In genomic region chr11:62120001-62120400, GRCh38 we compare ENCODE assay signal across 15 cellular contexts. TPM values are rescaled to one million over a fixed set of nuclear protein-coding genes. Genes with fewer than 3 reads are reported as not detected.
DNase-seq lines count a peak whose midpoint lies in the region; ATAC-seq, FAIRE-seq and TF ChIP-seq lines count a peak whose summit lies in the region.
"Had no signal": no experiment of that assay in that cellular context is flagged by ENCODE, and none has a peak within 500 bp of the region (broad histone marks: within the 10 kb centered on the region; RNA-seq: fewer than 3 reads in every experiment).

No MANE protein-coding gene starts in this region.

- H3K36me3 ChIP-seq in HepG2 (replicated peaks in 1 of 2; ENCODE audit: control insufficient read depth in 1 of 2, insufficient read depth in 2 of 2, low read length in 2 of 2) (no peaks in the 10 kb centered on the region), right lobe of liver (no peaks in the 10 kb centered on the region)
- H3K36me3 ChIP-seq: BLaER1 treated with 17β-estradiol and CSF1 and Interleukin-3, amounts not matched to agents 10 nM and 100 nM; HAP-1 had no signal

- no peak overlapping the region for H3K9ac ChIP-seq in HepG2 (ENCODE audit: insufficient read depth, low read depth, low read length)
- H3K9ac ChIP-seq: BLaER1 treated with 17β-estradiol and CSF1 and Interleukin-3, amounts not matched to agents 10 nM and 100 nM; GM23248 had no signal

- H3K9me3 Mint-ChIP-seq in nephron = no peaks in the 10 kb centered on the region

- in situ Hi-C loops in HepG2 (cut with HindIII; ENCODE audit: extremely low pct_ligation_motif_present, low pct_unique_long_range_greater_than_20kb) = no loop called here

- no peak for ATAC-seq in HepG2
- no peak for ATAC-seq in right lobe of liver
- ATAC-seq: CD8-positive, alpha-beta T cell had no signal

- TF ChIP-seq EP300 in HepG2 (IDR thresholded peaks at IDR 0.05; ENCODE audit: low read depth in 2 of 2, low read length in 2 of 2) (no peak), HepG2 (CRISPR knock-in tag; IDR thresholded peaks at IDR 0.05; ENCODE audit: borderline replicate concordance) (no peak)

- POLR2A ChIA-PET in HepG2 (lab: Yijun Ruan, JAX) = no interaction called here

- DNase-seq in activated effector memory CD4-positive, alpha-beta T cell treated with anti-CD3 and anti-CD28 coated beads, Interleukin-2, amount 50 U/mL, for 16 hours = peak; percentile 22
- no peak for DNase-seq in activated effector memory CD4-positive, alpha-beta T cell treated with Interleukin-2 at 50 U/mL for 16 hours
- DNase-seq in HepG2 (ENCODE audit: low spot score) = no peak
- no peak for DNase-seq in right lobe of liver
- DNase-seq in HPDE6-E6E7 (ENCODE audit: extremely low spot score) = no peak
- DNase-seq in NCI-H187 treated with DMSO at 0.1 percent for 48 hours (lab: John Stamatoyannopoulos, UW) = no peak
- DNase-seq: Calu3; CD8-positive, alpha-beta T cell; GM23248 had no signal

- H3K27ac Mint-ChIP-seq in nephron = peak overlapping the region in 2 of 3 experiments; percentile 91 to 92
- H3K27ac Mint-ChIP-seq: B cell; CD8-positive, alpha-beta T cell had no signal

- WGBS in HepG2 (ENCODE audit: low lambda C conversion rate) = 34% methylated on average over 4 of the region's 4 CpGs
- 60% methylated on average over 4 of the region's 4 CpGs for WGBS in right lobe of liver (ENCODE audit: insufficient coverage, low coverage, low lambda C conversion rate, missing lambda C conversion rate)

- H3K27me3 ChIP-seq in HepG2 (ENCODE audit: control insufficient read depth in 1 of 2, insufficient read depth in 2 of 2, low read length in 2 of 2) (no peaks in the 10 kb centered on the region; a peak in 1 of 5 replicates), right lobe of liver (no peaks in the 10 kb centered on the region)
- H3K27me3 ChIP-seq: BLaER1 treated with 17β-estradiol and CSF1 and Interleukin-3, amounts not matched to agents 10 nM and 100 nM had no signal

- CTCF ChIA-PET in HepG2 (lab: Yijun Ruan, JAX; ENCODE audit: low intra/inter-chr PET ratio, low total read pairs) = no interaction called here

- no peak for TF ChIP-seq POLR2A in HepG2 (IDR thresholded peaks at IDR 0.05; ENCODE audit: insufficient read depth in 1 of 2, low read depth in 2 of 2, low read length in 2 of 2)
- TF ChIP-seq POLR2A in right lobe of liver (IDR thresholded peaks at IDR 0.05) = no peak

- H4K20me1 ChIP-seq in HepG2 (ENCODE audit: insufficient read depth, low read length) = no peaks in the 10 kb centered on the region

- TF ChIP-seq CTCF in HepG2 (CRISPR knock-in tag; IDR thresholded peaks at IDR 0.05) (no peak), right lobe of liver (IDR thresholded peaks at IDR 0.05) (no peak), nephron (IDR thresholded peaks at IDR 0.05; ENCODE audit: unreplicated experiment in 3 of 3) (no peak)

- H3K36me3 Mint-ChIP-seq in nephron (ENCODE audit: low read depth) = no peaks in the 10 kb centered on the region

- no TSS peak for BruUV-seq in HepG2 (replicated peaks; lab: Mats Ljungman, UMichigan)

- H3K4me3 Mint-ChIP-seq in nephron = no peak overlapping the region
- H3K4me3 Mint-ChIP-seq: B cell; CD8-positive, alpha-beta T cell had no signal

- no peaks in the 10 kb centered on the region for H3K27me3 Mint-ChIP-seq in nephron (ENCODE audit: low read depth)
- H3K27me3 Mint-ChIP-seq: B cell had no signal

- no peak overlapping the region for H3K4me2 ChIP-seq in HepG2 (ENCODE audit: low read depth, low read length)
- H3K4me2 ChIP-seq: BLaER1 treated with 17β-estradiol and CSF1 and Interleukin-3, amounts not matched to agents 10 nM and 100 nM had no signal

- no peak for TF ChIP-seq RAD21 in HepG2 (CRISPR knock-in tag; IDR thresholded peaks at IDR 0.05)

- no peak overlapping the region for H3K4me3 ChIP-seq in HepG2 (replicated peaks in 1 of 3; ENCODE audit: insufficient read depth in 1 of 3, low read depth in 2 of 3, low read length in 3 of 3)
- no peak overlapping the region for H3K4me3 ChIP-seq in right lobe of liver
- H3K4me3 ChIP-seq: BLaER1 treated with 17β-estradiol and CSF1 and Interleukin-3, amounts not matched to agents 10 nM and 100 nM; GM23248; HAP-1 had no signal

- intact Hi-C loops in HepG2 (cut with micrococcal nuclease; ENCODE audit: unreplicated experiment) = no loop called here
- intact Hi-C loops in right lobe of liver (cut with DNase I) = no loop called here

- H3K27ac ChIP-seq in HepG2 (ENCODE audit: extremely low read length, insufficient read depth, low read length) = no peak overlapping the region
- H3K27ac ChIP-seq in right lobe of liver = no peak overlapping the region
- H3K27ac ChIP-seq: BLaER1 treated with 17β-estradiol and CSF1 and Interleukin-3, amounts not matched to agents 10 nM and 100 nM; GM23248 had no signal

- H2AFZ ChIP-seq in HepG2 (ENCODE audit: low read length) = no peak overlapping the region
- H2AFZ ChIP-seq: GM23248 had no signal

- H3K4me1 ChIP-seq in HepG2 (ENCODE audit: insufficient read depth, low read length) (peaks cover 27% of the 10 kb centered on the region), right lobe of liver (peaks cover 0 to 4% (median 0%) of the 10 kb centered on the region in 4 donors)

- peaks cover 10% of the 10 kb centered on the region for H3K4me1 Mint-ChIP-seq in nephron

- FAIRE-seq in HepG2 (lab: Jason Lieb, UNC) = no peak
- FAIRE-seq: G401.6, GM12891 had no signal

- H3K79me2 ChIP-seq in HepG2 (ENCODE audit: insufficient read depth, low read length) = peaks cover 12% of the 10 kb centered on the region

- H3K9me3 ChIP-seq in HepG2 (ENCODE audit: low read length) = peaks cover 7% of the 10 kb centered on the region
- H3K9me3 ChIP-seq in right lobe of liver = no peaks in the 10 kb centered on the region
- H3K9me3 ChIP-seq: HAP-1 had no signal

TF ChIP-seq in HepG2, 621 proteins besides CTCF, POLR2A, EP300 and RAD21:
- TF ChIP-seq CEBPB (IDR thresholded peaks at IDR 0.05; ENCODE audit: borderline replicate concordance, low read depth, low read length) (peak; percentile 49; the same call in 1 of the 2 replicates), ARNT (IDR thresholded peaks at IDR 0.05) (no peak), ZNF816 (CRISPR knock-in tag; IDR thresholded peaks at IDR 0.05; ENCODE audit: borderline replicate concordance) (no peak), SOX6 (IDR thresholded peaks at IDR 0.05) (no peak), SOX6 (CRISPR knock-in tag; IDR thresholded peaks at IDR 0.05) (no peak), THAP7 (CRISPR knock-in tag; IDR thresholded peaks at IDR 0.05) (no peak)

RNA-seq across cellular contexts. Expression of gene INCENP, which starts 3.8 kb away (rescaled TPM):
- 37.3 and 38.1 TPM in 2 replicates for total RNA-seq in HepG2 (2016; rRNA removed; fragmentation: Illumina TruSeq; extraction: Trizol)
- total RNA-seq in HepG2 (2016; cell fraction: cytosol; rRNA removed; fragmentation: Illumina TruSeq; extraction: Trizol; ENCODE audit: low read depth) = 3.3 and 3.7 TPM in 2 replicates
- total RNA-seq in HepG2 (2016; cell fraction: insoluble cytoplasmic fraction; rRNA removed; fragmentation: Illumina TruSeq; extraction: Trizol) = 27.3 and 37.0 TPM in 2 replicates
- total RNA-seq in HepG2 (2016; cell fraction: membrane; rRNA removed; fragmentation: Illumina TruSeq; extraction: Trizol) = 14.0 and 15.7 TPM in 2 replicates
- total RNA-seq in HepG2 (2016; cell fraction: nucleus; rRNA removed; fragmentation: Illumina TruSeq; extraction: Trizol) = 36.6 and 40.2 TPM in 2 replicates
- 10.4 and 14.1 TPM in 2 replicates for polyA plus RNA-seq in HepG2 (2011; rRNA removed)
- polyA plus RNA-seq in HepG2 (2011; cell fraction: cytosol; rRNA removed) = 5.0 and 8.4 TPM in 2 replicates
- 42.9 and 73.5 TPM in 2 replicates for polyA plus RNA-seq in HepG2 (2011; cell fraction: nucleus; rRNA removed)
- polyA plus RNA-seq in HepG2 (2012) = 8.6 and 15.4 TPM in 2 replicates
- polyA plus RNA-seq in HepG2 (2016; cell fraction: cytosol; fragmentation: Illumina TruSeq; extraction: Trizol; ENCODE audit: low read depth) = 1.1 and 1.2 TPM in 2 replicates
- 17.0 and 26.2 TPM in 2 replicates for polyA plus RNA-seq in HepG2 (2016; cell fraction: insoluble cytoplasmic fraction; fragmentation: Illumina TruSeq; extraction: Trizol; ENCODE audit: low read depth)
- polyA plus RNA-seq in HepG2 (2016; cell fraction: membrane; fragmentation: Illumina TruSeq; extraction: Trizol; ENCODE audit: low read depth) = 2.3 and 4.0 TPM in 2 replicates
- polyA plus RNA-seq in HepG2 (2016; cell fraction: nucleus; fragmentation: Illumina TruSeq; extraction: Trizol; ENCODE audit: insufficient read depth, low read depth) = 69.9 and 91.3 TPM in 2 replicates
- polyA minus RNA-seq in HepG2 (2011; rRNA and poly(A)+ RNA removed; ENCODE audit: low replicate concordance) = 25.1 and 110 TPM in 2 replicates
- 18.4 and 29.2 TPM in 2 replicates for polyA minus RNA-seq in HepG2 (2011; cell fraction: cytosol; rRNA and poly(A)+ RNA removed)
- polyA minus RNA-seq in HepG2 (2011; cell fraction: nucleus; rRNA and poly(A)+ RNA removed) = 10.9 and 15.5 TPM in 2 replicates
- total RNA-seq in right lobe of liver = 1 to 10 TPM; 6.4 to 8.9 (median 7.1) TPM
